ENCODE assay signal across 2 cellular contexts in genomic region chr1:221637641-221638041, GRCh38.
TF ChIP-seq lines count a peak whose summit lies in the region.

No MANE protein-coding gene starts in this region.

TF ChIP-seq in SK-N-SH treated with all-trans-retinoic acid at 6 μM for 48 hours, 23 proteins besides CTCF, POLR2A, EP300 and RAD21 (continued from another document):
- TF ChIP-seq TSHZ2 (CRISPR knock-in tag; IDR thresholded peaks at IDR 0.05) = no peak
- no peak for TF ChIP-seq PPARA (CRISPR knock-in tag; IDR thresholded peaks at IDR 0.05; ENCODE audit: borderline replicate concordance)
- TF ChIP-seq ESRRG (CRISPR knock-in tag; IDR thresholded peaks at IDR 0.05) = no peak
- no peak for TF ChIP-seq TCF4 (CRISPR knock-in tag; IDR thresholded peaks at IDR 0.05; ENCODE audit: borderline replicate concordance)
TF ChIP-seq in SK-N-SH treated with all-trans-retinoic acid at 6 μM for 48 hours: peak in this region for 0.

TF ChIP-seq in SK-N-SH, 30 proteins besides CTCF, POLR2A, EP300 and RAD21 (continued from another document):
- TF ChIP-seq EZH2phosphoT487 (IDR thresholded peaks at IDR 0.05; ENCODE audit: borderline replicate concordance, low read depth) = no peak
- TF ChIP-seq ELF1 (IDR thresholded peaks at IDR 0.05) = no peak
- TF ChIP-seq JUND (IDR thresholded peaks at IDR 0.05) = no peak
